Comparison of ENCODE assay signal across 1 cellular context in the genomic region with DNA sequence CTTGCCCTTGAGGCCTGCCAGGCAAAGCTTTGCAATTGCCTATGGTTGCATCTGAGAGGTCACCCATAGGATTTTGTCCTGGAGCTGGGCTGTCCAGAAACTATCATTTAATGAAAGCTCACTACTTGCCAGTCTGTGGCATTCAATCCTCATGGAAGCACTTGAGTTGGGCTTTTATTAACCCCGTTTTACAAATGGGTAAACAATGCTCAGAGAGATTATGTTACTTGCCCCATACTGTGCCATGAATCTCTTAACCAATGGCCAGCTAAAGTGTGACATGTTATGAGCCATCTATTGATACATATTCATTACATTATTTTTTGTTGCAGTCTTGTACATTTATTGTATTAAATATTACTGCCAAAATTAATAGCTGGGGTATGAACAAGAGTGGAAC.
A peak's percentile ranks its signal among the peaks of the same experiment; 100 is the strongest.
TF ChIP-seq lines count a peak whose summit lies in the region.

No MANE protein-coding gene starts in this region.

TF ChIP-seq in HEK293, 187 proteins besides CTCF, POLR2A, EP300 and RAD21 (continued from another document):
- TF ChIP-seq, protein P1, sequence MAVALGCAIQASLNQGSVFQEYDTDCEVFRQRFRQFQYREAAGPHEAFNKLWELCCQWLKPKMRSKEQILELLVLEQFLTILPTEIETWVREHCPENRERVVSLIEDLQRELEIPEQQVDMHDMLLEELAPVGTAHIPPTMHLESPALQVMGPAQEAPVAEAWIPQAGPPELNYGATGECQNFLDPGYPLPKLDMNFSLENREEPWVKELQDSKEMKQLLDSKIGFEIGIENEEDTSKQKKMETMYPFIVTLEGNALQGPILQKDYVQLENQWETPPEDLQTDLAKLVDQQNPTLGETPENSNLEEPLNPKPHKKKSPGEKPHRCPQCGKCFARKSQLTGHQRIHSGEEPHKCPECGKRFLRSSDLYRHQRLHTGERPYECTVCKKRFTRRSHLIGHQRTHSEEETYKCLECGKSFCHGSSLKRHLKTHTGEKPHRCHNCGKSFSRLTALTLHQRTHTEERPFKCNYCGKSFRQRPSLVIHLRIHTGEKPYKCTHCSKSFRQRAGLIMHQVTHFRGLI (tag by site-specific recombination; IDR thresholded peaks at IDR 0.05): peak; percentile 93
